In the genomic region with DNA sequence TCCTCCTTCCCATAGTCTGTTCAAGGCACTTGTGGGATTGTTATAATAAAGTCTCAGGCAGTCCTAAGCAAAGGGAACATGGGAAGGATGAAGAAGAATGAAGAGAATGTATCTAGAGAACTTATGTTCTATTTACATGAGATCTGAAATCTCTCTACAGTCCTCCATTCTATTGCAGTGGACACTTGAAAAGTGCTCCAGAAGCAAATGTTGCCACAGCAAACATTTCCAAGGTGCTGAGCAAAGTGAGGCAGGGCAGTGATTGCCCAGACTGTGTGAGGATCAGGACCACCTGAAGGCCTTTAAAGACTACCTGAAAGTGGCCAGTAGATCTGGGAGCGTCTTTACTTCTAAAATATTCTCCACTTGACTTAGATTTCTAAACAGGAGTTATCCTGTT, we compare ENCODE assay signal across 26 cellular contexts.
A peak's percentile ranks its signal among the peaks of the same experiment; 100 is the strongest.
DNase-seq lines count a peak whose midpoint lies in the region; ATAC-seq and TF ChIP-seq lines count a peak whose summit lies in the region.
"Had no signal": no experiment of that assay in that cellular context is flagged by ENCODE, and none has a peak within 500 bp of the region (broad histone marks: within the 10 kb centered on the region; RNA-seq: fewer than 3 reads in every experiment).

No MANE protein-coding gene starts in this region.

- peak; percentile 3 for ATAC-seq in GM21717 (IDR thresholded peaks at IDR 0.05; ENCODE audit: unreplicated experiment)
- ATAC-seq in lower lobe of right lung = peak; percentile 76 to 90
- peak; percentile 82 for ATAC-seq in upper lobe of right lung
- no peak for ATAC-seq in activated CD8-positive, alpha-beta memory T cell treated with anti-CD3 and anti-CD28 coated beads, Interleukin-2, amount 10 ng/mL, durations not matched to agents 7 days and 5 days
- no peak for ATAC-seq in GM21529 (IDR thresholded peaks at IDR 0.05; ENCODE audit: unreplicated experiment)

- H3K4me3 ChIP-seq in OCI-LY3 (ENCODE audit: low read length) (no peak overlapping the region), lower lobe of right lung (no peak overlapping the region), upper lobe of right lung (no peak overlapping the region), coronary artery (no peak overlapping the region)
- H3K4me3 ChIP-seq: BLaER1, GM12878 had no signal

- H3K27me3 Mint-ChIP-seq in activated CD8-positive, alpha-beta memory T cell treated with anti-CD3 and anti-CD28 coated beads, Interleukin-2, amount 10 ng/mL, durations not matched to agents 7 days and 5 days = no peaks in the 10 kb centered on the region
- H3K27me3 Mint-ChIP-seq: CD4-positive, CD25-positive, alpha-beta regulatory T cell; CD8-positive, alpha-beta memory T cell had no signal

- H3K27ac Mint-ChIP-seq in activated CD8-positive, alpha-beta memory T cell treated with anti-CD3 and anti-CD28 coated beads, Interleukin-2, amount 10 ng/mL, durations not matched to agents 7 days and 5 days = no peak overlapping the region
- H3K27ac Mint-ChIP-seq: CD14-positive monocyte; CD4-positive, alpha-beta memory T cell; CD4-positive, CD25-positive, alpha-beta regulatory T cell; CD8-positive, alpha-beta memory T cell had no signal

- no peak overlapping the region for H3K4me3 Mint-ChIP-seq in activated CD8-positive, alpha-beta memory T cell treated with anti-CD3 and anti-CD28 coated beads, Interleukin-2, amount 10 ng/mL, durations not matched to agents 7 days and 5 days
- H3K4me3 Mint-ChIP-seq: CD14-positive monocyte; CD4-positive, alpha-beta memory T cell; CD4-positive, CD25-positive, alpha-beta regulatory T cell; CD8-positive, alpha-beta memory T cell had no signal

- H3K36me3 Mint-ChIP-seq in activated CD8-positive, alpha-beta memory T cell treated with anti-CD3 and anti-CD28 coated beads, Interleukin-2, amount 10 ng/mL, durations not matched to agents 7 days and 5 days = no peaks in the 10 kb centered on the region
- H3K36me3 Mint-ChIP-seq: CD14-positive monocyte; CD4-positive, alpha-beta memory T cell; CD4-positive, CD25-positive, alpha-beta regulatory T cell; CD8-positive, alpha-beta memory T cell had no signal

- peak overlapping the region; percentile 68 for H3K4me2 ChIP-seq in OCI-LY3 (ENCODE audit: low read length)
- H3K4me2 ChIP-seq: BLaER1 had no signal

- no peak for DNase-seq in lower lobe of right lung
- no peak for DNase-seq in upper lobe of right lung
- no peak for DNase-seq in nucleus accumbens (lab: John Stamatoyannopoulos, UW)
- no peak for DNase-seq in activated CD8-positive, alpha-beta memory T cell treated with anti-CD3 and anti-CD28 coated beads, Interleukin-2, amount 10 ng/mL, durations not matched to agents 7 days and 5 days
- no peak for DNase-seq in coronary artery (ENCODE audit: low spot score)
- DNase-seq: 8988T; ACHN; BE2C; C1 segment of cervical spinal cord; CD4-positive, alpha-beta memory T cell; CD4-positive, CD25-positive, alpha-beta regulatory T cell; CD8-positive, alpha-beta memory T cell; COR-L47; DMS 273 treated with DMSO at 0.1 percent for 48 hours; DMS153; DMS53; DMS79; DND-41; EL; GDM1 had no signal

- no peaks in the 10 kb centered on the region for H4K20me1 ChIP-seq in OCI-LY3 (ENCODE audit: insufficient read depth, low read length)
- H4K20me1 ChIP-seq: BLaER1 had no signal

- no peaks in the 10 kb centered on the region; the same call in 1 of the 2 replicates for H3K9me3 ChIP-seq in OCI-LY3 (ENCODE audit: insufficient read depth, low read length)
- no peaks in the 10 kb centered on the region for H3K9me3 ChIP-seq in lower lobe of right lung
- H3K9me3 ChIP-seq in upper lobe of right lung = no peaks in the 10 kb centered on the region
- H3K9me3 ChIP-seq: BE2C, BLaER1 had no signal

- intact Hi-C loops in lower lobe of right lung (cut with DNase I) (no loop called here), upper lobe of right lung (cut with DNase I) (no loop called here)

- CTCF ChIA-PET in activated CD8-positive, alpha-beta memory T cell treated with anti-CD3 and anti-CD28 coated beads, Interleukin-2, amount 10 ng/mL, durations not matched to agents 7 days and 5 days (lab: Charles Lee) = no interaction called here

- H2AFZ ChIP-seq in OCI-LY3 (ENCODE audit: low read depth, low read length) = no peak overlapping the region

- no peaks in the 10 kb centered on the region for H3K4me1 Mint-ChIP-seq in activated CD8-positive, alpha-beta memory T cell treated with anti-CD3 and anti-CD28 coated beads, Interleukin-2, amount 10 ng/mL, durations not matched to agents 7 days and 5 days
- H3K4me1 Mint-ChIP-seq: CD14-positive monocyte; CD4-positive, alpha-beta memory T cell; CD8-positive, alpha-beta memory T cell had no signal

- H3K36me3 ChIP-seq in OCI-LY3 (replicated peaks; ENCODE audit: low read depth, low read length) (no peaks in the 10 kb centered on the region), lower lobe of right lung (no peaks in the 10 kb centered on the region), upper lobe of right lung (no peaks in the 10 kb centered on the region)
- H3K36me3 ChIP-seq: BE2C, BLaER1 had no signal

- no peak overlapping the region for H3K9ac ChIP-seq in OCI-LY3 (ENCODE audit: low read length)
- H3K9ac ChIP-seq: BLaER1 had no signal

- H3K27me3 ChIP-seq in OCI-LY3 (ENCODE audit: low read depth, low read length) = no peaks in the 10 kb centered on the region
- no peaks in the 10 kb centered on the region for H3K27me3 ChIP-seq in lower lobe of right lung (ENCODE audit: low read depth)
- H3K27me3 ChIP-seq in upper lobe of right lung = no peaks in the 10 kb centered on the region
- H3K27me3 ChIP-seq: BE2C, BLaER1 had no signal

- H3K4me1 ChIP-seq in OCI-LY3 (ENCODE audit: low read length) (peaks cover 18% of the 10 kb centered on the region), lower lobe of right lung (peaks cover 3% of the 10 kb centered on the region), upper lobe of right lung (no peaks in the 10 kb centered on the region)
- H3K4me1 ChIP-seq: BLaER1 had no signal

- no peak overlapping the region for H3K27ac ChIP-seq in OCI-LY3 (ENCODE audit: low read length)
- no peak overlapping the region for H3K27ac ChIP-seq in lower lobe of right lung
- no peak overlapping the region for H3K27ac ChIP-seq in upper lobe of right lung
- H3K27ac ChIP-seq in coronary artery = no peak overlapping the region
- H3K27ac ChIP-seq: BLaER1 had no signal

- H3K79me2 ChIP-seq in OCI-LY3 (ENCODE audit: low read length) = no peaks in the 10 kb centered on the region

- H3K9me3 Mint-ChIP-seq in activated CD8-positive, alpha-beta memory T cell treated with anti-CD3 and anti-CD28 coated beads, Interleukin-2, amount 10 ng/mL, durations not matched to agents 7 days and 5 days (ENCODE audit: low read depth) = no peaks in the 10 kb centered on the region
- H3K9me3 Mint-ChIP-seq: CD14-positive monocyte; CD4-positive, alpha-beta memory T cell; CD4-positive, CD25-positive, alpha-beta regulatory T cell; CD8-positive, alpha-beta memory T cell had no signal

- TF ChIP-seq CTCF in OCI-LY3 (IDR thresholded peaks at IDR 0.05; ENCODE audit: low read depth, low read length) (no peak), lower lobe of right lung (IDR thresholded peaks at IDR 0.05) (no peak), upper lobe of right lung (IDR thresholded peaks at IDR 0.05) (no peak), coronary artery (IDR thresholded peaks at IDR 0.05) (no peak)

Comparison
In these comparisons a context has a peak if more than half of its experiments do, and no peak if none do; other contexts are left out.
1. ATAC-seq: peak in GM21717 (single experiment), lower lobe of right lung (2 of 2) and upper lobe of right lung (single experiment); none in activated CD8-positive, alpha-beta memory T cell treated with anti-CD3 and anti-CD28 coated beads, Interleukin-2, amount 10 ng/mL, durations not matched to agents 7 days and 5 days (single experiment) and GM21529 (single experiment).